9 cellular contexts compared by ENCODE assay signal in the genomic region with DNA sequence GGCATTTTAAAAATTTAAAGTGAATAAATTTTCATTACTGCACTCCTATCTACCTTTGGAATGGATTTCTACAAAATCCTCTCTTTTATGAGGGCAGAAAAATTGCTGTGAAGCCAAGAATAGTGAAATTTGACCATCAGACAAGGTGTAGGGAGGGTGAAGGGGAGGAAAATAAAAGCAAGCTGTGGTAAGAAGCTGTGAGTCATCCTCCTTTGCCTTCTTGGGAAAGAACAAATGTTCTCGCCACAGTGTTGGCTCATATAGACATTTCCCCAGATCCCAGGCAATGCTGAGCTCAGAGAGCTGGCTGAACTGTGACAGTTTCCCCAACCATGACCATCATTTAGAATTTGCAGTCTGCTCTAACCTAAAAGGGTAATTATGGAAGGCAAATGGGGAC.
A peak's percentile ranks its signal among the peaks of the same experiment; 100 is the strongest.
DNase-seq lines count a peak whose midpoint lies in the region; ATAC-seq, FAIRE-seq and TF ChIP-seq lines count a peak whose summit lies in the region.
"Had no signal": no experiment of that assay in that cellular context is flagged by ENCODE, and none has a peak within 500 bp of the region (broad histone marks: within the 10 kb centered on the region; RNA-seq: fewer than 3 reads in every experiment).

No MANE protein-coding gene starts in this region.

- no peaks in the 10 kb centered on the region for H3K36me3 ChIP-seq in ACC112 (ENCODE audit: insufficient read depth, low read length)
- H3K36me3 ChIP-seq in colonic mucosa: no peaks in the 10 kb centered on the region

- ATAC-seq in HG03045 (IDR thresholded peaks at IDR 0.05; ENCODE audit: unreplicated experiment): no peak
- no peak for ATAC-seq in GM21526 (IDR thresholded peaks at IDR 0.05; ENCODE audit: low FRiP score, unreplicated experiment)

- DNase-seq in NCI-H2196 (lab: John Stamatoyannopoulos, UW; ENCODE audit: unreplicated experiment): peak; percentile 38
- no peak for DNase-seq in colonic mucosa
- DNase-seq in middle frontal gyrus (ENCODE audit: extremely low spot score, low spot score): peak; percentile 37
- DNase-seq in T-helper 9 cell: no peak
- no peak for DNase-seq in GM12891 (ENCODE audit: insufficient read length, low spot score)
- DNase-seq: activated naive CD4-positive, alpha-beta T cell had no signal

- intact Hi-C loops in colonic mucosa (cut with DNase I): no loop called here

- TF ChIP-seq CTCF in colonic mucosa (IDR thresholded peaks at IDR 0.05): no peak

- H3K79me2 ChIP-seq in ACC112 (ENCODE audit: control insufficient read depth, insufficient read depth, low read length, unreplicated experiment): no peaks in the 10 kb centered on the region

- H3K4me1 ChIP-seq in ACC112 (ENCODE audit: control insufficient read depth, insufficient read depth, low read length, unreplicated experiment): peaks cover 11% of the 10 kb centered on the region
- H3K4me1 ChIP-seq in colonic mucosa: no peaks in the 10 kb centered on the region

- H3K4me3 ChIP-seq in ACC112 (ENCODE audit: low read depth, low read length) (no peak overlapping the region), colonic mucosa (no peak overlapping the region)

- no peak for TF ChIP-seq POLR2A in GM12891 (IDR thresholded peaks at IDR 0.05; ENCODE audit: low read depth, low read length)

- no peaks in the 10 kb centered on the region for H3K9me3 ChIP-seq in colonic mucosa

- H3K27ac ChIP-seq in ACC112 (ENCODE audit: low read depth, low read length) (peak overlapping the region; percentile 69), colonic mucosa (peak overlapping the region; percentile 17)

- no peak for FAIRE-seq in GM12891 (lab: Jason Lieb, UNC)

- no peak overlapping the region for H2AFZ ChIP-seq in ACC112 (ENCODE audit: low read length, unreplicated experiment)

- no peak overlapping the region for H3K9ac ChIP-seq in colonic mucosa (ENCODE audit: low read depth in 2 of 2, low read length in 2 of 2)

- no peaks in the 10 kb centered on the region for H3K27me3 ChIP-seq in ACC112 (ENCODE audit: insufficient read depth, low read length)
- H3K27me3 ChIP-seq in colonic mucosa: no peaks in the 10 kb centered on the region

TF ChIP-seq in GM12891, 5 proteins besides CTCF, POLR2A, EP300 and RAD21:
- TF ChIP-seq POLR2AphosphoS5 (IDR thresholded peaks at IDR 0.05; ENCODE audit: low read depth, low read length): no peak
- TF ChIP-seq PAX5 (IDR thresholded peaks at IDR 0.05; ENCODE audit: insufficient read depth, low read length, severe bottlenecking): no peak
- no peak for TF ChIP-seq POU2F2 (IDR thresholded peaks at IDR 0.05; ENCODE audit: low read depth, low read length)
- TF ChIP-seq SPI1 (IDR thresholded peaks at IDR 0.05; ENCODE audit: low read depth, low read length): no peak
- TF ChIP-seq TAF1 (IDR thresholded peaks at IDR 0.05; ENCODE audit: low read depth, low read length): no peak

Comparison
In these comparisons a context has a peak if more than half of its experiments do, and no peak if none do; other contexts are left out.
1. DNase-seq: peak in NCI-H2196 (single experiment) and middle frontal gyrus (single experiment); none in colonic mucosa (single experiment), T-helper 9 cell (single experiment) and GM12891 (single experiment).